1 cellular context compared by ENCODE assay signal in genomic region chr7:138890782-138891445, GRCh38.
A peak's percentile ranks its signal among the peaks of the same experiment; 100 is the strongest.
TF ChIP-seq lines count a peak whose summit lies in the region.

No MANE protein-coding gene starts in this region.

TF ChIP-seq in HepG2, 621 proteins besides CTCF, POLR2A, EP300 and RAD21 (continued from another document and continues in another):
- TF ChIP-seq, protein P1, sequence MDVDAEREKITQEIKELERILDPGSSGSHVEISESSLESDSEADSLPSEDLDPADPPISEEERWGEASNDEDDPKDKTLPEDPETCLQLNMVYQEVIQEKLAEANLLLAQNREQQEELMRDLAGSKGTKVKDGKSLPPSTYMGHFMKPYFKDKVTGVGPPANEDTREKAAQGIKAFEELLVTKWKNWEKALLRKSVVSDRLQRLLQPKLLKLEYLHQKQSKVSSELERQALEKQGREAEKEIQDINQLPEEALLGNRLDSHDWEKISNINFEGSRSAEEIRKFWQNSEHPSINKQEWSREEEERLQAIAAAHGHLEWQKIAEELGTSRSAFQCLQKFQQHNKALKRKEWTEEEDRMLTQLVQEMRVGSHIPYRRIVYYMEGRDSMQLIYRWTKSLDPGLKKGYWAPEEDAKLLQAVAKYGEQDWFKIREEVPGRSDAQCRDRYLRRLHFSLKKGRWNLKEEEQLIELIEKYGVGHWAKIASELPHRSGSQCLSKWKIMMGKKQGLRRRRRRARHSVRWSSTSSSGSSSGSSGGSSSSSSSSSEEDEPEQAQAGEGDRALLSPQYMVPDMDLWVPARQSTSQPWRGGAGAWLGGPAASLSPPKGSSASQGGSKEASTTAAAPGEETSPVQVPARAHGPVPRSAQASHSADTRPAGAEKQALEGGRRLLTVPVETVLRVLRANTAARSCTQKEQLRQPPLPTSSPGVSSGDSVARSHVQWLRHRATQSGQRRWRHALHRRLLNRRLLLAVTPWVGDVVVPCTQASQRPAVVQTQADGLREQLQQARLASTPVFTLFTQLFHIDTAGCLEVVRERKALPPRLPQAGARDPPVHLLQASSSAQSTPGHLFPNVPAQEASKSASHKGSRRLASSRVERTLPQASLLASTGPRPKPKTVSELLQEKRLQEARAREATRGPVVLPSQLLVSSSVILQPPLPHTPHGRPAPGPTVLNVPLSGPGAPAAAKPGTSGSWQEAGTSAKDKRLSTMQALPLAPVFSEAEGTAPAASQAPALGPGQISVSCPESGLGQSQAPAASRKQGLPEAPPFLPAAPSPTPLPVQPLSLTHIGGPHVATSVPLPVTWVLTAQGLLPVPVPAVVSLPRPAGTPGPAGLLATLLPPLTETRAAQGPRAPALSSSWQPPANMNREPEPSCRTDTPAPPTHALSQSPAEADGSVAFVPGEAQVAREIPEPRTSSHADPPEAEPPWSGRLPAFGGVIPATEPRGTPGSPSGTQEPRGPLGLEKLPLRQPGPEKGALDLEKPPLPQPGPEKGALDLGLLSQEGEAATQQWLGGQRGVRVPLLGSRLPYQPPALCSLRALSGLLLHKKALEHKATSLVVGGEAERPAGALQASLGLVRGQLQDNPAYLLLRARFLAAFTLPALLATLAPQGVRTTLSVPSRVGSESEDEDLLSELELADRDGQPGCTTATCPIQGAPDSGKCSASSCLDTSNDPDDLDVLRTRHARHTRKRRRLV (CRISPR knock-in tag; IDR thresholded peaks at IDR 0.05): no peak
- no peak for TF ChIP-seq ZNF12 (CRISPR knock-in tag; IDR thresholded peaks at IDR 0.05)
- TF ChIP-seq, protein P2, sequence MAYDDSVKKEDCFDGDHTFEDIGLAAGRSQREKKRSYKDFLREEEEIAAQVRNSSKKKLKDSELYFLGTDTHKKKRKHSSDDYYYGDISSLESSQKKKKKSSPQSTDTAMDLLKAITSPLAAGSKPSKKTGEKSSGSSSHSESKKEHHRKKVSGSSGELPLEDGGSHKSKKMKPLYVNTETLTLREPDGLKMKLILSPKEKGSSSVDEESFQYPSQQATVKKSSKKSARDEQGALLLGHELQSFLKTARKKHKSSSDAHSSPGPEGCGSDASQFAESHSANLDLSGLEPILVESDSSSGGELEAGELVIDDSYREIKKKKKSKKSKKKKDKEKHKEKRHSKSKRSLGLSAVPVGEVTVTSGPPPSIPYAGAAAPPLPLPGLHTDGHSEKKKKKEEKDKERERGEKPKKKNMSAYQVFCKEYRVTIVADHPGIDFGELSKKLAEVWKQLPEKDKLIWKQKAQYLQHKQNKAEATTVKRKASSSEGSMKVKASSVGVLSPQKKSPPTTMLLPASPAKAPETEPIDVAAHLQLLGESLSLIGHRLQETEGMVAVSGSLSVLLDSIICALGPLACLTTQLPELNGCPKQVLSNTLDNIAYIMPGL (CRISPR knock-in tag; IDR thresholded peaks at IDR 0.05; ENCODE audit: borderline replicate concordance in 1 of 2, low read depth in 1 of 2): no peak
- no peak for TF ChIP-seq JUNB (CRISPR knock-in tag; IDR thresholded peaks at IDR 0.05; ENCODE audit: borderline replicate concordance)
- TF ChIP-seq ZNF773 (CRISPR knock-in tag; IDR thresholded peaks at IDR 0.05; ENCODE audit: borderline replicate concordance): no peak
- TF ChIP-seq SETDB1 (CRISPR knock-in tag; IDR thresholded peaks at IDR 0.05; ENCODE audit: borderline replicate concordance): no peak
- TF ChIP-seq ZNF607 (CRISPR knock-in tag; IDR thresholded peaks at IDR 0.05; ENCODE audit: borderline replicate concordance): no peak
- TF ChIP-seq, protein P3, sequence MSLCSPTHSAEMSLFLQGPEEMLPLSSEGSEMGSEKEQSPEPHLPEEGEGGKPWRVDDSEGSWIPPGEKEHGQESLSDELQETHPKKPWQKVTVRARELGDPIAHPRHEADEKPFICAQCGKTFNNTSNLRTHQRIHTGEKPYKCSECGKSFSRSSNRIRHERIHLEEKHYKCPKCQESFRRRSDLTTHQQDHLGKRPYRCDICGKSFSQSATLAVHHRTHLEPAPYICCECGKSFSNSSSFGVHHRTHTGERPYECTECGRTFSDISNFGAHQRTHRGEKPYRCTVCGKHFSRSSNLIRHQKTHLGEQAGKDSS (CRISPR knock-in tag; IDR thresholded peaks at IDR 0.05; ENCODE audit: borderline replicate concordance, low read depth): peak; percentile 87; the same call in 1 of the 2 replicates
- no peak for TF ChIP-seq ZNF746 (CRISPR knock-in tag; IDR thresholded peaks at IDR 0.05)
- no peak for TF ChIP-seq THAP11 (CRISPR knock-in tag; IDR thresholded peaks at IDR 0.05)
- TF ChIP-seq ZNF362 (CRISPR knock-in tag; IDR thresholded peaks at IDR 0.05; ENCODE audit: borderline replicate concordance): no peak
- TF ChIP-seq ZNF550 (CRISPR knock-in tag; IDR thresholded peaks at IDR 0.05; ENCODE audit: borderline replicate concordance): no peak
- no peak; the same call in 1 of the 2 replicates for TF ChIP-seq ISL2 (CRISPR knock-in tag; IDR thresholded peaks at IDR 0.05)
- peak; percentile 20 for TF ChIP-seq XRCC5 (optimal IDR thresholded peaks at IDR 0.05; ENCODE audit: low read length)
- no peak for TF ChIP-seq ZNF329 (CRISPR knock-in tag; IDR thresholded peaks at IDR 0.05; ENCODE audit: low read depth)
- 0 out of 2 replicates have a peak, but pooled peaks have one; percentile 21 for TF ChIP-seq ZNF614 (CRISPR knock-in tag; IDR thresholded peaks at IDR 0.05; ENCODE audit: borderline replicate concordance)
- TF ChIP-seq, protein P4, sequence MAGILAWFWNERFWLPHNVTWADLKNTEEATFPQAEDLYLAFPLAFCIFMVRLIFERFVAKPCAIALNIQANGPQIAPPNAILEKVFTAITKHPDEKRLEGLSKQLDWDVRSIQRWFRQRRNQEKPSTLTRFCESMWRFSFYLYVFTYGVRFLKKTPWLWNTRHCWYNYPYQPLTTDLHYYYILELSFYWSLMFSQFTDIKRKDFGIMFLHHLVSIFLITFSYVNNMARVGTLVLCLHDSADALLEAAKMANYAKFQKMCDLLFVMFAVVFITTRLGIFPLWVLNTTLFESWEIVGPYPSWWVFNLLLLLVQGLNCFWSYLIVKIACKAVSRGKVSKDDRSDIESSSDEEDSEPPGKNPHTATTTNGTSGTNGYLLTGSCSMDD (CRISPR knock-in tag; IDR thresholded peaks at IDR 0.05): no peak
- no peak for TF ChIP-seq ZNF232 (CRISPR knock-in tag; IDR thresholded peaks at IDR 0.05; ENCODE audit: borderline replicate concordance)
- no peak for TF ChIP-seq ETV6 (CRISPR knock-in tag; conservative IDR thresholded peaks at IDR 0.05)
- no peak for TF ChIP-seq ZNF574 (CRISPR knock-in tag; IDR thresholded peaks at IDR 0.05)
- no peak for TF ChIP-seq SKI (IDR thresholded peaks at IDR 0.05; ENCODE audit: partially characterized antibody)
- no peak; the same call in 1 of the 2 replicates for TF ChIP-seq MXD3 (CRISPR knock-in tag; IDR thresholded peaks at IDR 0.05)
- no peak for TF ChIP-seq MIER3 (CRISPR knock-in tag; IDR thresholded peaks at IDR 0.05; ENCODE audit: borderline replicate concordance)
- peak; percentile 37; the same call in 1 of the 2 replicates for TF ChIP-seq TOPORS (CRISPR knock-in tag; IDR thresholded peaks at IDR 0.05)
- TF ChIP-seq SNRNP70 (IDR thresholded peaks at IDR 0.05; ENCODE audit: low read depth, low read length): no peak
- TF ChIP-seq ZNF512B (CRISPR knock-in tag; IDR thresholded peaks at IDR 0.05; ENCODE audit: borderline replicate concordance): no peak
- TF ChIP-seq MXD1 (CRISPR knock-in tag; IDR thresholded peaks at IDR 0.05): no peak
- peak; percentile 48; the same call in 1 of the 2 replicates for TF ChIP-seq SALL1 (CRISPR knock-in tag; IDR thresholded peaks at IDR 0.05)
- peak in 1 of 2 experiments; percentile 47; a peak in 1 of 4 replicates for TF ChIP-seq NR2F1 (CRISPR knock-in tag; IDR thresholded peaks at IDR 0.05)
- TF ChIP-seq HNRNPLL (IDR thresholded peaks at IDR 0.05; ENCODE audit: low read depth, low read length, poor library complexity, severe bottlenecking): no peak
- no peak for TF ChIP-seq NONO (IDR thresholded peaks at IDR 0.05)
- no peak for TF ChIP-seq NONO (CRISPR knock-in tag; conservative IDR thresholded peaks at IDR 0.05)
- peak; percentile 36; the same call in 1 of the 2 replicates for TF ChIP-seq BHLHE40 (IDR thresholded peaks at IDR 0.05; ENCODE audit: low read length)
- TF ChIP-seq KDM3A (CRISPR knock-in tag; IDR thresholded peaks at IDR 0.05; ENCODE audit: low read depth): peak; percentile 59; the same call in 1 of the 2 replicates
- no peak for TF ChIP-seq SSRP1 (CRISPR knock-in tag; IDR thresholded peaks at IDR 0.05)
- no peak for TF ChIP-seq ZNF775 (CRISPR knock-in tag; IDR thresholded peaks at IDR 0.05; ENCODE audit: borderline replicate concordance)
- TF ChIP-seq MATR3 (CRISPR knock-in tag; IDR thresholded peaks at IDR 0.05): no peak
- TF ChIP-seq ATM (IDR thresholded peaks at IDR 0.05; ENCODE audit: borderline replicate concordance): no peak
- no peak for TF ChIP-seq ZNF761 (CRISPR knock-in tag; conservative IDR thresholded peaks at IDR 0.05)
- TF ChIP-seq RARG (CRISPR knock-in tag; IDR thresholded peaks at IDR 0.05; ENCODE audit: low read depth): no peak
- no peak for TF ChIP-seq ZNF335 (CRISPR knock-in tag; IDR thresholded peaks at IDR 0.05)
- TF ChIP-seq IRX3 (CRISPR knock-in tag; IDR thresholded peaks at IDR 0.05; ENCODE audit: borderline replicate concordance, low read depth): no peak
- TF ChIP-seq ZSCAN21 (CRISPR knock-in tag; IDR thresholded peaks at IDR 0.05; ENCODE audit: borderline replicate concordance): no peak
- no peak for TF ChIP-seq FIP1L1 (IDR thresholded peaks at IDR 0.05; ENCODE audit: borderline replicate concordance, insufficient read depth, low read depth, low read length)
- TF ChIP-seq, protein P5, sequence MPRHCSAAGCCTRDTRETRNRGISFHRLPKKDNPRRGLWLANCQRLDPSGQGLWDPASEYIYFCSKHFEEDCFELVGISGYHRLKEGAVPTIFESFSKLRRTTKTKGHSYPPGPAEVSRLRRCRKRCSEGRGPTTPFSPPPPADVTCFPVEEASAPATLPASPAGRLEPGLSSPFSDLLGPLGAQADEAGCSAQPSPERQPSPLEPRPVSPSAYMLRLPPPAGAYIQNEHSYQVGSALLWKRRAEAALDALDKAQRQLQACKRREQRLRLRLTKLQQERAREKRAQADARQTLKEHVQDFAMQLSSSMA (CRISPR knock-in tag; IDR thresholded peaks at IDR 0.05): no peak
- TF ChIP-seq, protein P6, sequence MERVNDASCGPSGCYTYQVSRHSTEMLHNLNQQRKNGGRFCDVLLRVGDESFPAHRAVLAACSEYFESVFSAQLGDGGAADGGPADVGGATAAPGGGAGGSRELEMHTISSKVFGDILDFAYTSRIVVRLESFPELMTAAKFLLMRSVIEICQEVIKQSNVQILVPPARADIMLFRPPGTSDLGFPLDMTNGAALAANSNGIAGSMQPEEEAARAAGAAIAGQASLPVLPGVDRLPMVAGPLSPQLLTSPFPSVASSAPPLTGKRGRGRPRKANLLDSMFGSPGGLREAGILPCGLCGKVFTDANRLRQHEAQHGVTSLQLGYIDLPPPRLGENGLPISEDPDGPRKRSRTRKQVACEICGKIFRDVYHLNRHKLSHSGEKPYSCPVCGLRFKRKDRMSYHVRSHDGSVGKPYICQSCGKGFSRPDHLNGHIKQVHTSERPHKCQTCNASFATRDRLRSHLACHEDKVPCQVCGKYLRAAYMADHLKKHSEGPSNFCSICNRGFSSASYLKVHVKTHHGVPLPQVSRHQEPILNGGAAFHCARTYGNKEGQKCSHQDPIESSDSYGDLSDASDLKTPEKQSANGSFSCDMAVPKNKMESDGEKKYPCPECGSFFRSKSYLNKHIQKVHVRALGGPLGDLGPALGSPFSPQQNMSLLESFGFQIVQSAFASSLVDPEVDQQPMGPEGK (CRISPR knock-in tag; IDR thresholded peaks at IDR 0.05): no peak
